Comparison of ENCODE assay signal across 8 cellular contexts in genomic region chr2:85537600-85538506, GRCh38. TPM values are rescaled to one million over a fixed set of nuclear protein-coding genes. Genes with fewer than 3 reads are reported as not detected.
DNase-seq lines count a peak whose midpoint lies in the region; ATAC-seq, FAIRE-seq and TF ChIP-seq lines count a peak whose summit lies in the region.

No MANE protein-coding gene starts in this region.

- peak; percentile 30 for ATAC-seq in DND-41 (ENCODE audit: insufficient read depth, low read depth)
- peak; percentile 48 for ATAC-seq in K562
- ATAC-seq in GM18909 (IDR thresholded peaks at IDR 0.05; ENCODE audit: poor library complexity, unreplicated experiment): no peak
- no peak for ATAC-seq in GM18867 (IDR thresholded peaks at IDR 0.05; ENCODE audit: unreplicated experiment)

- TF ChIP-seq CTCF in DND-41 (IDR thresholded peaks at IDR 0.05; ENCODE audit: borderline replicate concordance, extremely low read depth, low read length, poor library complexity, severe bottlenecking) (no peak), K562 (IDR thresholded peaks at IDR 0.05 in 2 of 3, conservative IDR thresholded peaks at IDR 0.05 in 1 of 3; ENCODE audit: insufficient read depth in 2 of 3, low read depth in 1 of 3, low read length in 3 of 3) (no peak)

- H3K4me3 ChIP-seq in DND-41 (ENCODE audit: low read depth in 1 of 2, low read length in 2 of 2): peak overlapping the region; percentile 78 to 87
- H3K4me3 ChIP-seq in K562: peak overlapping the region; percentile 68
- H3K4me3 ChIP-seq in iPS-15b (ENCODE audit: low read depth, low read length): peak overlapping the region; percentile 97

- CTCF ChIA-PET in K562 (lab: Yijun Ruan, JAX; ENCODE audit: low intra/inter-chr PET ratio): interaction anchor here (1.8 kb wide), 1 partner anchor 118 kb away, joined by 5 read pairs; no protein-coding TSS in a partner anchor

- in situ Hi-C loops in KBM-7 (cut with MboI; ENCODE audit: low pct_unique_long_range_greater_than_20kb, low sequenced_read_pairs) (no loop called here), SK-MEL-5 (cut with HindIII; ENCODE audit: low pct_unique_long_range_greater_than_20kb, low sequenced_read_pairs) (no loop called here), K562 (cut with MboI) (no loop called here)

- WGBS in K562 (ENCODE audit: insufficient coverage, low coverage, missing lambda C conversion rate): 3% methylated on average over 35 of the region's 35 CpGs

- H3K4me2 ChIP-seq in DND-41 (ENCODE audit: insufficient read depth, low read length) (peak overlapping the region; percentile 76), K562 (ENCODE audit: insufficient read depth, low read length) (peak overlapping the region; percentile 98)

- no peak; the same call in 1 of the 2 replicates for TF ChIP-seq POLR2A in K562 (conservative IDR thresholded peaks at IDR 0.05)

- peaks cover 3% of the 10 kb centered on the region for H3K9me1 ChIP-seq in K562 (ENCODE audit: control insufficient read depth, insufficient read depth, low read length)

- H3K9me3 ChIP-seq in DND-41 (ENCODE audit: insufficient read depth, low read length, severe bottlenecking): no peaks in the 10 kb centered on the region
- no peaks in the 10 kb centered on the region for H3K9me3 ChIP-seq in K562 (replicated peaks; ENCODE audit: control insufficient read depth, insufficient read depth, low read depth, low read length)
- H3K9me3 ChIP-seq in iPS-15b (ENCODE audit: control insufficient read depth, insufficient read depth, low read length): no peaks in the 10 kb centered on the region

- peaks cover 38% of the 10 kb centered on the region for H4K20me1 ChIP-seq in DND-41 (ENCODE audit: insufficient read depth, low read length)
- H4K20me1 ChIP-seq in K562 (replicated peaks; ENCODE audit: control insufficient read depth, insufficient read depth, low read length): peaks cover 34% of the 10 kb centered on the region

- peak overlapping the region; percentile 81 for H2AFZ ChIP-seq in DND-41 (ENCODE audit: low read depth, low read length)
- H2AFZ ChIP-seq in K562 (ENCODE audit: low read depth, low read length): peak overlapping the region; percentile 96

- peaks cover 44% of the 10 kb centered on the region for H3K4me1 ChIP-seq in DND-41 (ENCODE audit: insufficient read depth, low read length)
- peaks cover 9 to 23% of the 10 kb centered on the region in 2 experiments for H3K4me1 ChIP-seq in K562 (replicated peaks in 1 of 2; ENCODE audit: control insufficient read depth in 2 of 2, insufficient read depth in 2 of 2, low read length in 2 of 2)
- H3K4me1 ChIP-seq in iPS-15b (ENCODE audit: control insufficient read depth, insufficient read depth, low read length): peaks cover 10% of the 10 kb centered on the region

- 0 out of 2 replicates have a peak, but pooled peaks have one; percentile 15 for TF ChIP-seq EP300 in K562 (IDR thresholded peaks at IDR 0.05; ENCODE audit: low read length)

- peaks cover 38% of the 10 kb centered on the region for H3K36me3 ChIP-seq in DND-41 (ENCODE audit: insufficient read depth, low read length)
- H3K36me3 ChIP-seq in K562 (ENCODE audit: control insufficient read depth, insufficient read depth, low read length): peaks cover 34% of the 10 kb centered on the region
- H3K36me3 ChIP-seq in iPS-15b (ENCODE audit: control insufficient read depth, insufficient read depth, low read length): peaks cover 20% of the 10 kb centered on the region

- intact Hi-C loops in K562 (cut with micrococcal nuclease): loop anchor here (2.0 to 5.0 kb wide), 2 partner anchors 69 to 101 kb away; no protein-coding TSS in a partner anchor

- DNase-seq in DND-41 (peak; percentile 65), KBM-7 (peak; percentile 66), SK-MEL-5 (ENCODE audit: low read depth, low spot score) (peak; percentile 61), K562 (ENCODE audit: extremely low read depth in 1 of 4, low spot score in 3 of 4) (peak; percentile 32 to 70 (median 48)), retina (peak; percentile 87)

- BruUV-seq in K562 (replicated peaks; lab: Mats Ljungman, UMichigan): TSS peak; percentile 70

- H3K27ac ChIP-seq in DND-41 (ENCODE audit: low read length) (peak overlapping the region; percentile 92), K562 (ENCODE audit: extremely low read depth, low read depth, low read length) (peak overlapping the region; percentile 100)

- 0 out of 4 replicates have a peak, but pooled peaks of 1 of the 2 experiments have one; percentile 6 for TF ChIP-seq RAD21 in K562 (CRISPR knock-in tag; conservative IDR thresholded peaks at IDR 0.05 in 1 of 2, IDR thresholded peaks at IDR 0.05 in 1 of 2)

- POLR2A ChIA-PET in K562 (lab: Yijun Ruan, JAX): interaction anchor here (0.8 to 24.3 kb wide), 25 partner anchors 9 to 631 kb away, joined by 3 to 1576 read pairs (median 14); partner anchors contain the start of genes C2orf68, CAPG, ELMOD3 and GGCX

- no peak for FAIRE-seq in K562 (lab: Jason Lieb, UNC)

- H3K27me3 ChIP-seq in DND-41 (ENCODE audit: insufficient read depth, low read length, poor library complexity): no peaks in the 10 kb centered on the region
- no peaks in the 10 kb centered on the region for H3K27me3 ChIP-seq in K562 (ENCODE audit: control insufficient read depth in 2 of 2, insufficient read depth in 2 of 2, low read length in 2 of 2)
- H3K27me3 ChIP-seq in iPS-15b (ENCODE audit: control insufficient read depth, insufficient read depth, low read length): no peaks in the 10 kb centered on the region

- H3K9ac ChIP-seq in DND-41 (ENCODE audit: low read depth, low read length) (peak overlapping the region; percentile 95), K562 (ENCODE audit: insufficient read depth in 1 of 2, low read depth in 2 of 2, low read length in 2 of 2) (peak overlapping the region; percentile 100), iPS-15b (ENCODE audit: low read depth, low read length) (peak overlapping the region; percentile 100)

- H3K79me2 ChIP-seq in DND-41 (ENCODE audit: insufficient read depth, low read length): peaks cover 63% of the 10 kb centered on the region
- H3K79me2 ChIP-seq in K562 (ENCODE audit: control insufficient read depth, insufficient read depth, low read length): peaks cover 63% of the 10 kb centered on the region

RNA-seq across cellular contexts. Expression of gene MAT2A, which starts 1.1 kb away (rescaled TPM):
- total RNA-seq in SK-MEL-5 (2014; rRNA removed; shearing (Covaris generic)): 88.9 and 107 TPM in 2 replicates
- polyA plus RNA-seq in SK-MEL-5 (2015; cell fraction: cytosol; rRNA removed): 112 and 158 TPM in 2 replicates
- 4,957 and 5,616 TPM in 2 replicates for polyA plus RNA-seq in SK-MEL-5 (2015; cell fraction: nucleus; rRNA removed)
- 2,702 and 3,157 TPM in 2 replicates for total RNA-seq in K562 (2011; cell fraction: chromatin; rRNA removed; ENCODE audit: low replicate concordance)
- total RNA-seq in K562 (2011; cell fraction: nucleolus; rRNA removed): 1,250 and 1,264 TPM in 2 replicates
- total RNA-seq in K562 (2011; cell fraction: nucleoplasm; rRNA removed): 2,042 and 2,843 TPM in 2 replicates
- total RNA-seq in K562 (2014; rRNA removed) (176 and 192 TPM in 2 replicates), K562 (2014; rRNA removed; fragmentation: Illumina TruSeq; extraction: Trizol) (236 and 242 TPM in 2 replicates), K562 (2015; rRNA removed; fragmentation: Illumina TruSeq; extraction: Trizol) (215 and 240 TPM in 2 replicates), K562 (2021) (376 and 394 TPM in 2 replicates)
- polyA plus RNA-seq in K562 (2011; rRNA removed) (606 and 1,027 TPM in 2 replicates), K562 (2014; fragmentation: Illumina TruSeq; extraction: Trizol) (324 and 385 TPM in 2 replicates), K562 (2014; fragmentation: Nextera tagmentation; extraction: Ambion mirVana) (100 to 1,000 TPM; 130 to 197 TPM), K562 (2014; rRNA removed) (582 and 610 TPM in 2 replicates)
- polyA plus RNA-seq in K562 (2011; cell fraction: cytosol; rRNA removed): 192 and 285 TPM in 2 replicates
- polyA plus RNA-seq in K562 (2011; cell fraction: nucleus; rRNA removed): 3,295 and 5,994 TPM in 2 replicates
- 368 and 393 TPM in 2 replicates for polyA plus RNA-seq in K562 (2012)
- polyA minus RNA-seq in K562 (2011; rRNA and poly(A)+ RNA removed): 369 and 549 TPM in 2 replicates
- 138 and 165 TPM in 2 replicates for polyA minus RNA-seq in K562 (2011; cell fraction: cytosol; rRNA and poly(A)+ RNA removed)
- 1,130 and 1,570 TPM in 2 replicates for polyA minus RNA-seq in K562 (2011; cell fraction: nucleus; rRNA and poly(A)+ RNA removed)

RNA-seq across cellular contexts. Expression of gene GGCX, which starts 23.4 kb away (rescaled TPM):
- total RNA-seq in SK-MEL-5 (2014; rRNA removed; shearing (Covaris generic)): 71.5 and 90.9 TPM in 2 replicates
- 133 and 155 TPM in 2 replicates for polyA plus RNA-seq in SK-MEL-5 (2015; cell fraction: cytosol; rRNA removed)
- 61.0 and 91.2 TPM in 2 replicates for polyA plus RNA-seq in SK-MEL-5 (2015; cell fraction: nucleus; rRNA removed)
- total RNA-seq in K562 (2011; cell fraction: chromatin; rRNA removed; ENCODE audit: low replicate concordance): 126 and 226 TPM in 2 replicates
- 103 and 119 TPM in 2 replicates for total RNA-seq in K562 (2011; cell fraction: nucleolus; rRNA removed)
- total RNA-seq in K562 (2011; cell fraction: nucleoplasm; rRNA removed): 111 and 121 TPM in 2 replicates
- 14.4 and 18.5 TPM in 2 replicates for total RNA-seq in K562 (2014; rRNA removed)
- total RNA-seq in K562 (2014; rRNA removed; fragmentation: Illumina TruSeq; extraction: Trizol): 23.9 and 24.2 TPM in 2 replicates
- 19.7 and 21.2 TPM in 2 replicates for total RNA-seq in K562 (2015; rRNA removed; fragmentation: Illumina TruSeq; extraction: Trizol)
- 28.1 and 28.4 TPM in 2 replicates for total RNA-seq in K562 (2021)
- 12.5 and 29.2 TPM in 2 replicates for polyA plus RNA-seq in K562 (2011; rRNA removed)
- 19.3 and 37.3 TPM in 2 replicates for polyA plus RNA-seq in K562 (2011; cell fraction: cytosol; rRNA removed)
- polyA plus RNA-seq in K562 (2011; cell fraction: nucleus; rRNA removed): 22.9 and 43.4 TPM in 2 replicates
- 24.5 and 30.1 TPM in 2 replicates for polyA plus RNA-seq in K562 (2012)
- polyA plus RNA-seq in K562 (2014; fragmentation: Illumina TruSeq; extraction: Trizol): 22.7 and 23.4 TPM in 2 replicates
- 10 to 100 TPM; 46.7 to 47.1 TPM for polyA plus RNA-seq in K562 (2014; fragmentation: Nextera tagmentation; extraction: Ambion mirVana)
- polyA plus RNA-seq in K562 (2014; rRNA removed): 29.6 and 31.0 TPM in 2 replicates
- polyA minus RNA-seq in K562 (2011; rRNA and poly(A)+ RNA removed): 21.2 and 39.3 TPM in 2 replicates
- 6.9 and 15.1 TPM in 2 replicates for polyA minus RNA-seq in K562 (2011; cell fraction: cytosol; rRNA and poly(A)+ RNA removed)
- polyA minus RNA-seq in K562 (2011; cell fraction: nucleus; rRNA and poly(A)+ RNA removed): 31.7 and 35.3 TPM in 2 replicates

RNA-seq across cellular contexts. Expression of gene VAMP8, which starts 39.5 kb away (rescaled TPM):
- total RNA-seq in SK-MEL-5 (2014; rRNA removed; shearing (Covaris generic)): 48.2 and 51.9 TPM in 2 replicates
- 51.1 and 75.2 TPM in 2 replicates for polyA plus RNA-seq in SK-MEL-5 (2015; cell fraction: cytosol; rRNA removed)
- 2.0 and 17.0 TPM in 2 replicates for polyA plus RNA-seq in SK-MEL-5 (2015; cell fraction: nucleus; rRNA removed)
- 24.0 and 36.3 TPM in 2 replicates for total RNA-seq in K562 (2011; cell fraction: chromatin; rRNA removed; ENCODE audit: low replicate concordance)
- 32.9 and 36.7 TPM in 2 replicates for total RNA-seq in K562 (2011; cell fraction: nucleolus; rRNA removed)
- 35.9 and 47.3 TPM in 2 replicates for total RNA-seq in K562 (2011; cell fraction: nucleoplasm; rRNA removed)
- 146 and 183 TPM in 2 replicates for total RNA-seq in K562 (2014; rRNA removed)
- 107 and 129 TPM in 2 replicates for total RNA-seq in K562 (2014; rRNA removed; fragmentation: Illumina TruSeq; extraction: Trizol)
- total RNA-seq in K562 (2015; rRNA removed; fragmentation: Illumina TruSeq; extraction: Trizol): 96.4 and 109 TPM in 2 replicates
- total RNA-seq in K562 (2021): 140 and 149 TPM in 2 replicates
- 184 and 340 TPM in 2 replicates for polyA plus RNA-seq in K562 (2011; rRNA removed)
- polyA plus RNA-seq in K562 (2011; cell fraction: cytosol; rRNA removed): 266 and 268 TPM in 2 replicates
- polyA plus RNA-seq in K562 (2011; cell fraction: nucleus; rRNA removed): 98.3 and 102 TPM in 2 replicates
- 193 and 225 TPM in 2 replicates for polyA plus RNA-seq in K562 (2012)
- 301 and 302 TPM in 2 replicates for polyA plus RNA-seq in K562 (2014; fragmentation: Illumina TruSeq; extraction: Trizol)
- 100 to 1,000 TPM; 566 to 571 TPM for polyA plus RNA-seq in K562 (2014; fragmentation: Nextera tagmentation; extraction: Ambion mirVana)
- polyA plus RNA-seq in K562 (2014; rRNA removed): 248 and 255 TPM in 2 replicates
- polyA minus RNA-seq in K562 (2011; rRNA and poly(A)+ RNA removed): 89.7 and 134 TPM in 2 replicates
- polyA minus RNA-seq in K562 (2011; cell fraction: cytosol; rRNA and poly(A)+ RNA removed): 26.2 and 47.2 TPM in 2 replicates
- polyA minus RNA-seq in K562 (2011; cell fraction: nucleus; rRNA and poly(A)+ RNA removed): 16.0 and 18.9 TPM in 2 replicates

RNA-seq across cellular contexts. Expression of gene VAMP5, which starts 46.4 kb away (rescaled TPM):
- total RNA-seq in SK-MEL-5 (2014; rRNA removed; shearing (Covaris generic)): not detected in 2 replicates
- polyA plus RNA-seq in SK-MEL-5 (2015; cell fraction: cytosol; rRNA removed): 0.32 TPM in 1 of 2 replicates, not detected in the other
- polyA plus RNA-seq in SK-MEL-5 (2015; cell fraction: nucleus; rRNA removed): not detected in 2 replicates
- total RNA-seq in K562 (2011; cell fraction: chromatin; rRNA removed; ENCODE audit: low replicate concordance): 0.74 and 3.7 TPM in 2 replicates
- 2.6 and 4.3 TPM in 2 replicates for total RNA-seq in K562 (2011; cell fraction: nucleolus; rRNA removed)
- total RNA-seq in K562 (2011; cell fraction: nucleoplasm; rRNA removed): 1.8 and 2.7 TPM in 2 replicates
- total RNA-seq in K562 (2014; rRNA removed) (0.41 and 0.59 TPM in 2 replicates), K562 (2014; rRNA removed; fragmentation: Illumina TruSeq; extraction: Trizol) (not detected in 2 replicates), K562 (2015; rRNA removed; fragmentation: Illumina TruSeq; extraction: Trizol) (not detected in 2 replicates), K562 (2021) (0.85 and 1.1 TPM in 2 replicates)
- polyA plus RNA-seq in K562 (2011; rRNA removed) (1.5 and 1.9 TPM in 2 replicates), K562 (2014; fragmentation: Illumina TruSeq; extraction: Trizol) (0.39 and 0.54 TPM in 2 replicates), K562 (2014; fragmentation: Nextera tagmentation; extraction: Ambion mirVana) (1 to 10 TPM; 1.5 to 1.9 TPM), K562 (2014; rRNA removed) (0.34 and 1.5 TPM in 2 replicates)
- 2.1 and 2.8 TPM in 2 replicates for polyA plus RNA-seq in K562 (2011; cell fraction: cytosol; rRNA removed)
- 4.2 and 6.3 TPM in 2 replicates for polyA plus RNA-seq in K562 (2011; cell fraction: nucleus; rRNA removed)
- 0.68 and 4.7 TPM in 2 replicates for polyA plus RNA-seq in K562 (2012)
- polyA minus RNA-seq in K562 (2011; rRNA and poly(A)+ RNA removed): 1.3 and 2.5 TPM in 2 replicates
- polyA minus RNA-seq in K562 (2011; cell fraction: cytosol; rRNA and poly(A)+ RNA removed): not detected in 2 replicates
- 0.54 and 0.78 TPM in 2 replicates for polyA minus RNA-seq in K562 (2011; cell fraction: nucleus; rRNA and poly(A)+ RNA removed)

RNA-seq across cellular contexts. Expression of gene RNF181, which starts 57.7 kb away (rescaled TPM):
- 212 and 226 TPM in 2 replicates for total RNA-seq in SK-MEL-5 (2014; rRNA removed; shearing (Covaris generic))
- polyA plus RNA-seq in SK-MEL-5 (2015; cell fraction: cytosol; rRNA removed): 99.9 and 143 TPM in 2 replicates
- polyA plus RNA-seq in SK-MEL-5 (2015; cell fraction: nucleus; rRNA removed): 44.4 and 47.6 TPM in 2 replicates
- total RNA-seq in K562 (2011; cell fraction: chromatin; rRNA removed; ENCODE audit: low replicate concordance): 76.8 and 189 TPM in 2 replicates
- 209 and 223 TPM in 2 replicates for total RNA-seq in K562 (2011; cell fraction: nucleolus; rRNA removed)
- total RNA-seq in K562 (2011; cell fraction: nucleoplasm; rRNA removed): 148 and 152 TPM in 2 replicates
- total RNA-seq in K562 (2014; rRNA removed) (189 and 243 TPM in 2 replicates), K562 (2014; rRNA removed; fragmentation: Illumina TruSeq; extraction: Trizol) (181 and 208 TPM in 2 replicates), K562 (2015; rRNA removed; fragmentation: Illumina TruSeq; extraction: Trizol) (150 and 156 TPM in 2 replicates), K562 (2021) (139 and 158 TPM in 2 replicates)
- polyA plus RNA-seq in K562 (2011; rRNA removed) (324 and 492 TPM in 2 replicates), K562 (2014; fragmentation: Illumina TruSeq; extraction: Trizol) (253 and 256 TPM in 2 replicates), K562 (2014; fragmentation: Nextera tagmentation; extraction: Ambion mirVana) (100 to 1,000 TPM; 425 to 485 TPM), K562 (2014; rRNA removed) (289 and 334 TPM in 2 replicates)
- 513 and 736 TPM in 2 replicates for polyA plus RNA-seq in K562 (2011; cell fraction: cytosol; rRNA removed)
- polyA plus RNA-seq in K562 (2011; cell fraction: nucleus; rRNA removed): 354 and 425 TPM in 2 replicates
- 249 and 379 TPM in 2 replicates for polyA plus RNA-seq in K562 (2012)
- polyA minus RNA-seq in K562 (2011; rRNA and poly(A)+ RNA removed): 88.4 and 169 TPM in 2 replicates
- 40.6 and 67.6 TPM in 2 replicates for polyA minus RNA-seq in K562 (2011; cell fraction: cytosol; rRNA and poly(A)+ RNA removed)
- polyA minus RNA-seq in K562 (2011; cell fraction: nucleus; rRNA and poly(A)+ RNA removed): 58.2 and 63.7 TPM in 2 replicates

Comparison
In these comparisons a context has a peak if more than half of its experiments do, and no peak if none do; other contexts are left out.
1. ATAC-seq: peak in DND-41 (single experiment) and K562 (single experiment); none in GM18909 (single experiment) and GM18867 (single experiment).
2. Peak in every context shown above with its lines, with median percentiles within 50 percentile points of each other: DNase-seq, H3K4me3 ChIP-seq and H3K9ac ChIP-seq.